ENCODE assay signal across 27 cellular contexts in genomic region chr9:123806829-123807228, GRCh38.
"Had no signal": no experiment of that assay in that cellular context is flagged by ENCODE, and none has a peak within 500 bp of the region (broad histone marks: within the 10 kb centered on the region; RNA-seq: fewer than 3 reads in every experiment).

No MANE protein-coding gene starts in this region.

- H3K4me1 ChIP-seq: stomach, suprapubic skin, testis, tibial artery, tibial nerve, transverse colon, upper lobe of left lung, upper lobe of right lung, uterus, vagina had no signal

- H3K36me3 ChIP-seq: stomach, suprapubic skin, thoracic aorta, thyroid gland, tibial artery, tibial nerve, transverse colon, upper lobe of left lung, upper lobe of right lung, uterus, vagina had no signal

- ATAC-seq: stimulated activated effector memory CD8-positive, alpha-beta T cell treated with anti-CD3 and anti-CD28 coated beads, Interleukin-12 subunit alpha, Interleukin-12 subunit beta, amount 100 ng/mL, for 72 hours; stimulated activated memory B cell treated with anti-CD40 and anti-IgM and Interleukin-4, amounts not matched to agents 10 μg/mL and 1 μg/mL and 100 μg/mL, for 72 hours; stimulated activated naive B cell treated with anti-CD40 and anti-IgM and Interleukin-4, amounts not matched to agents 10 μg/mL and 1 μg/mL and 100 μg/mL, for 72 hours; stimulated activated naive CD8-positive, alpha-beta T cell treated with anti-CD3 and anti-CD28 coated beads, Interleukin-15, amount 100 ng/mL, for 72 hours; stimulated activated naive CD8-positive, alpha-beta T cell treated with anti-CD3 and anti-CD28 coated beads, Interleukin-15, Interleukin-2, amounts not matched to agents 100 U/mL and 50 U/mL, for 24 hours; upper lobe of right lung had no signal

- FAIRE-seq: urothelium cell line had no signal

- H3K9me3 ChIP-seq: stomach, suprapubic skin, testis, thoracic aorta, thyroid gland, tibial artery, tibial nerve, transverse colon, upper lobe of left lung, upper lobe of right lung, uterus, vagina had no signal

- H3K4me3 ChIP-seq: stomach, suprapubic skin, testis, thoracic aorta, thyroid gland, tibial artery, tibial nerve, transverse colon, upper lobe of left lung, upper lobe of right lung, uterus, vagina had no signal

- H3K27ac ChIP-seq: stomach, suprapubic skin, testis, thoracic aorta, thyroid gland, tibial artery, tibial nerve, transverse colon, upper lobe of left lung, upper lobe of right lung, uterus, vagina had no signal

- DNase-seq: stimulated activated CD4-positive, alpha-beta T cell treated with anti-CD3 and anti-CD28 coated beads, Interleukin-2, amount 100 ng/mL, for 48 hours; stimulated activated CD4-positive, alpha-beta T cell treated with anti-CD3 and anti-CD28 coated beads, Interleukin-4, amount 100 ng/mL, for 1 hour; stimulated activated CD4-positive, alpha-beta T cell treated with anti-CD3 and anti-CD28 coated beads, Interleukin-4, amount 100 ng/mL, for 24 hours; stimulated activated CD4-positive, alpha-beta T cell treated with anti-CD3 and anti-CD28 coated beads, Interleukin-4, amount 100 ng/mL, for 4 hours; stimulated activated CD8-positive, alpha-beta memory T cell treated with anti-CD3 and anti-CD28 coated beads, Interleukin-4, amount 100 ng/mL, for 48 hours; stimulated activated naive B cell treated with anti-CD40 and anti-IgM and Interleukin-4, amounts not matched to agents 10 μg/mL and 1 μg/mL and 100 μg/mL, for 72 hours; stimulated activated naive CD4-positive, alpha-beta T cell; stimulated activated naive CD4-positive, alpha-beta T cell treated with Interleukin-2 at 50 U/mL for 16 hours; stimulated activated naive CD8-positive, alpha-beta T cell treated with anti-CD3 and anti-CD28 coated beads, Interleukin-15, amount 100 ng/mL, for 72 hours; stimulated activated naive CD8-positive, alpha-beta T cell treated with anti-CD3 and anti-CD28 coated beads, Interleukin-15, Interleukin-2, amounts not matched to agents 100 U/mL and 50 U/mL, for 24 hours; stomach; substantia nigra; testis; thyroid gland; tibial artery; transverse colon; trophoblast cell; upper lobe of left lung; upper lobe of right lung; uterus had no signal

- H3K27me3 ChIP-seq: stomach, suprapubic skin, testis, thyroid gland, tibial artery, tibial nerve, transverse colon, upper lobe of left lung, upper lobe of right lung, uterus, vagina had no signal
